8 cellular contexts compared by ENCODE assay signal in genomic region chr10:48804740-48805182, GRCh38.
DNase-seq lines count a peak whose midpoint lies in the region; ATAC-seq lines count a peak whose summit lies in the region.
"Had no signal": no experiment of that assay in that cellular context is flagged by ENCODE, and none has a peak within 500 bp of the region (broad histone marks: within the 10 kb centered on the region; RNA-seq: fewer than 3 reads in every experiment).

No MANE protein-coding gene starts in this region.

- DNase-seq in DMS53 treated with DMSO at 0.1 percent for 48 hours (lab: John Stamatoyannopoulos, UW; ENCODE audit: unreplicated experiment) (peak; percentile 64), OCI-M1 (lab: John Stamatoyannopoulos, UW) (peak; percentile 74), midbrain (lab: John Stamatoyannopoulos, UW) (peak; percentile 12), H4 (ENCODE audit: low spot score) (no peak), GM19238 (ENCODE audit: insufficient read length, low spot score) (no peak)
- DNase-seq in activated CD4-positive, alpha-beta memory T cell treated with anti-CD3 and anti-CD28 coated beads, Interleukin-2, amount 10 ng/mL, durations not matched to agents 7 days and 5 days: no peak
- DNase-seq: NCI-H526 had no signal

- no peak overlapping the region for H3K27ac Mint-ChIP-seq in activated CD4-positive, alpha-beta memory T cell treated with anti-CD3 and anti-CD28 coated beads, Interleukin-2, amount 10 ng/mL, durations not matched to agents 7 days and 5 days

- H3K4me3 Mint-ChIP-seq in activated CD4-positive, alpha-beta memory T cell treated with anti-CD3 and anti-CD28 coated beads, Interleukin-2, amount 10 ng/mL, durations not matched to agents 7 days and 5 days: no peak overlapping the region

- peaks cover 5% of the 10 kb centered on the region for H3K9me3 Mint-ChIP-seq in activated CD4-positive, alpha-beta memory T cell treated with anti-CD3 and anti-CD28 coated beads, Interleukin-2, amount 10 ng/mL, durations not matched to agents 7 days and 5 days

- peaks cover 9% of the 10 kb centered on the region for H3K36me3 Mint-ChIP-seq in activated CD4-positive, alpha-beta memory T cell treated with anti-CD3 and anti-CD28 coated beads, Interleukin-2, amount 10 ng/mL, durations not matched to agents 7 days and 5 days (ENCODE audit: low read depth)

- H3K27me3 Mint-ChIP-seq in activated CD4-positive, alpha-beta memory T cell treated with anti-CD3 and anti-CD28 coated beads, Interleukin-2, amount 10 ng/mL, durations not matched to agents 7 days and 5 days: peaks cover 6% of the 10 kb centered on the region

- POLR2A ChIA-PET in activated CD4-positive, alpha-beta memory T cell treated with anti-CD3 and anti-CD28 coated beads, Interleukin-2, amount 10 ng/mL, durations not matched to agents 7 days and 5 days (lab: Charles Lee): no interaction called here

- peak; percentile 23 for ATAC-seq in GM21423 (IDR thresholded peaks at IDR 0.05; ENCODE audit: unreplicated experiment)

- CTCF ChIA-PET in activated CD4-positive, alpha-beta memory T cell treated with anti-CD3 and anti-CD28 coated beads, Interleukin-2, amount 10 ng/mL, durations not matched to agents 7 days and 5 days (lab: Charles Lee): interaction anchor here (0.7 kb wide), 1 partner anchor 12 kb away, joined by 3 read pairs; no protein-coding TSS in a partner anchor

- peaks cover 52% of the 10 kb centered on the region for H3K4me1 Mint-ChIP-seq in activated CD4-positive, alpha-beta memory T cell treated with anti-CD3 and anti-CD28 coated beads, Interleukin-2, amount 10 ng/mL, durations not matched to agents 7 days and 5 days

Comparison
In these comparisons a context has a peak if more than half of its experiments do, and no peak if none do; other contexts are left out.
1. DNase-seq: peak in DMS53 treated with DMSO at 0.1 percent for 48 hours (single experiment), OCI-M1 (single experiment) and midbrain (single experiment); none in H4 (single experiment), activated CD4-positive, alpha-beta memory T cell treated with anti-CD3 and anti-CD28 coated beads, Interleukin-2, amount 10 ng/mL, durations not matched to agents 7 days and 5 days (single experiment) and GM19238 (single experiment).